In the genomic region with DNA sequence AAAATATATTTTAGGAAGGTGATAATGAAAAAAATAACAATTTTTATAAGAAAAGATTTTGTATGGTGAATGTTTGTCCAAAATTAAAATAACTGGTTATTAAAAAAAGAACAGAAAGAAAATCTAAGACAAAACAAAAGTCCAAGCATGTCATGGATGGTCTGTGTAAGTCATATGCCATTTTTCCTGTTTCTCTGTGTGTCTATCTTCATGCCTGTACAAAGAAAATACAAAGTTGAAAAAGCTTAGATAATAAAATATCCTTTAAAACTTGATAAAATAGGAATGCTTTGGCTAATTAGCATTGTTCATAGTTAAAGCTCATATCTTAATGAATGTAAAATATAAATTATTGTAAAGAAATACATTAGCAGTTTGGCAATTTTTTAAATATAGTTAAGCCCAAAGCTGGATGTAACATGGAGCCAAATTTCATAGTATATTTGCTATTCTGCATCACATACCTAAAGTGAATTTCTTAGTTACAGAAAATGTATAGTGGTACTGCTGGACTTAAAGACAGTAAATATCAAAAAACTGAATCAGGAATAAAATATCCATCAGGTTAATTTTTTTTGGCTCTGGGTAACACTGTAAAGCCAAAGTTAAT, we compare ENCODE assay signal across 1 cellular context.
TF ChIP-seq lines count a peak whose summit lies in the region.

No MANE protein-coding gene starts in this region.

TF ChIP-seq in GM23338, 12 proteins besides CTCF, POLR2A, EP300 and RAD21 (continued from another document):
- TF ChIP-seq, protein P1, sequence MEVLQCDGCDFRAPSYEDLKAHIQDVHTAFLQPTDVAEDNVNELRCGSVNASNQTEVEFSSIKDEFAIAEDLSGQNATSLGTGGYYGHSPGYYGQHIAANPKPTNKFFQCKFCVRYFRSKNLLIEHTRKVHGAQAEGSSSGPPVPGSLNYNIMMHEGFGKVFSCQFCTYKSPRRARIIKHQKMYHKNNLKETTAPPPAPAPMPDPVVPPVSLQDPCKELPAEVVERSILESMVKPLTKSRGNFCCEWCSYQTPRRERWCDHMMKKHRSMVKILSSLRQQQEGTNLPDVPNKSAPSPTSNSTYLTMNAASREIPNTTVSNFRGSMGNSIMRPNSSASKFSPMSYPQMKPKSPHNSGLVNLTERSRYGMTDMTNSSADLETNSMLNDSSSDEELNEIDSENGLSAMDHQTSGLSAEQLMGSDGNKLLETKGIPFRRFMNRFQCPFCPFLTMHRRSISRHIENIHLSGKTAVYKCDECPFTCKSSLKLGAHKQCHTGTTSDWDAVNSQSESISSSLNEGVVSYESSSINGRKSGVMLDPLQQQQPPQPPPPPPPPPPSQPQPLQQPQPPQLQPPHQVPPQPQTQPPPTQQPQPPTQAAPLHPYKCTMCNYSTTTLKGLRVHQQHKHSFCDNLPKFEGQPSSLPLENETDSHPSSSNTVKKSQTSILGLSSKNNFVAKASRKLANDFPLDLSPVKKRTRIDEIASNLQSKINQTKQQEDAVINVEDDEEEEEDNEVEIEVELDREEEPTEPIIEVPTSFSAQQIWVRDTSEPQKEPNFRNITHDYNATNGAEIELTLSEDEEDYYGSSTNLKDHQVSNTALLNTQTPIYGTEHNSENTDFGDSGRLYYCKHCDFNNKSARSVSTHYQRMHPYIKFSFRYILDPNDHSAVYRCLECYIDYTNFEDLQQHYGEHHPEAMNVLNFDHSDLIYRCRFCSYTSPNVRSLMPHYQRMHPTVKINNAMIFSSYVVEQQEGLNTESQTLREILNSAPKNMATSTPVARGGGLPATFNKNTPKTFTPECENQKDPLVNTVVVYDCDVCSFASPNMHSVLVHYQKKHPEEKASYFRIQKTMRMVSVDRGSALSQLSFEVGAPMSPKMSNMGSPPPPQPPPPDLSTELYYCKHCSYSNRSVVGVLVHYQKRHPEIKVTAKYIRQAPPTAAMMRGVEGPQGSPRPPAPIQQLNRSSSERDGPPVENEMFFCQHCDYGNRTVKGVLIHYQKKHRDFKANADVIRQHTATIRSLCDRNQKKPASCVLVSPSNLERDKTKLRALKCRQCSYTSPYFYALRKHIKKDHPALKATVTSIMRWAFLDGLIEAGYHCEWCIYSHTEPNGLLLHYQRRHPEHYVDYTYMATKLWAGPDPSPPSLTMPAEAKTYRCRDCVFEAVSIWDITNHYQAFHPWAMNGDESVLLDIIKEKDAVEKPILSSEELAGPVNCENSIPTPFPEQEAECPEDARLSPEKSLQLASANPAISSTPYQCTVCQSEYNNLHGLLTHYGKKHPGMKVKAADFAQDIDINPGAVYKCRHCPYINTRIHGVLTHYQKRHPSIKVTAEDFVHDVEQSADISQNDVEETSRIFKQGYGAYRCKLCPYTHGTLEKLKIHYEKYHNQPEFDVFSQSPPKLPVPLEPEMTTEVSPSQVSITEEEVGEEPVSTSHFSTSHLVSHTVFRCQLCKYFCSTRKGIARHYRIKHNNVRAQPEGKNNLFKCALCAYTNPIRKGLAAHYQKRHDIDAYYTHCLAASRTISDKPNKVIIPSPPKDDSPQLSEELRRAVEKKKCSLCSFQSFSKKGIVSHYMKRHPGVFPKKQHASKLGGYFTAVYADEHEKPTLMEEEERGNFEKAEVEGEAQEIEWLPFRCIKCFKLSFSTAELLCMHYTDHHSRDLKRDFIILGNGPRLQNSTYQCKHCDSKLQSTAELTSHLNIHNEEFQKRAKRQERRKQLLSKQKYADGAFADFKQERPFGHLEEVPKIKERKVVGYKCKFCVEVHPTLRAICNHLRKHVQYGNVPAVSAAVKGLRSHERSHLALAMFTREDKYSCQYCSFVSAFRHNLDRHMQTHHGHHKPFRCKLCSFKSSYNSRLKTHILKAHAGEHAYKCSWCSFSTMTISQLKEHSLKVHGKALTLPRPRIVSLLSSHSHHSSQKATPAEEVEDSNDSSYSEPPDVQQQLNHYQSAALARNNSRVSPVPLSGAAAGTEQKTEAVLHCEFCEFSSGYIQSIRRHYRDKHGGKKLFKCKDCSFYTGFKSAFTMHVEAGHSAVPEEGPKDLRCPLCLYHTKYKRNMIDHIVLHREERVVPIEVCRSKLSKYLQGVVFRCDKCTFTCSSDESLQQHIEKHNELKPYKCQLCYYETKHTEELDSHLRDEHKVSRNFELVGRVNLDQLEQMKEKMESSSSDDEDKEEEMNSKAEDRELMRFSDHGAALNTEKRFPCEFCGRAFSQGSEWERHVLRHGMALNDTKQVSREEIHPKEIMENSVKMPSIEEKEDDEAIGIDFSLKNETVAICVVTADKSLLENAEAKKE (CRISPR knock-in tag; IDR thresholded peaks at IDR 0.05): no peak
- TF ChIP-seq CREB1 (CRISPR knock-in tag; IDR thresholded peaks at IDR 0.05; ENCODE audit: low read depth) (no peak), NANOG (IDR thresholded peaks at IDR 0.05; ENCODE audit: borderline replicate concordance) (no peak)
